ENCODE assay signal across 1 cellular context in the genomic region with DNA sequence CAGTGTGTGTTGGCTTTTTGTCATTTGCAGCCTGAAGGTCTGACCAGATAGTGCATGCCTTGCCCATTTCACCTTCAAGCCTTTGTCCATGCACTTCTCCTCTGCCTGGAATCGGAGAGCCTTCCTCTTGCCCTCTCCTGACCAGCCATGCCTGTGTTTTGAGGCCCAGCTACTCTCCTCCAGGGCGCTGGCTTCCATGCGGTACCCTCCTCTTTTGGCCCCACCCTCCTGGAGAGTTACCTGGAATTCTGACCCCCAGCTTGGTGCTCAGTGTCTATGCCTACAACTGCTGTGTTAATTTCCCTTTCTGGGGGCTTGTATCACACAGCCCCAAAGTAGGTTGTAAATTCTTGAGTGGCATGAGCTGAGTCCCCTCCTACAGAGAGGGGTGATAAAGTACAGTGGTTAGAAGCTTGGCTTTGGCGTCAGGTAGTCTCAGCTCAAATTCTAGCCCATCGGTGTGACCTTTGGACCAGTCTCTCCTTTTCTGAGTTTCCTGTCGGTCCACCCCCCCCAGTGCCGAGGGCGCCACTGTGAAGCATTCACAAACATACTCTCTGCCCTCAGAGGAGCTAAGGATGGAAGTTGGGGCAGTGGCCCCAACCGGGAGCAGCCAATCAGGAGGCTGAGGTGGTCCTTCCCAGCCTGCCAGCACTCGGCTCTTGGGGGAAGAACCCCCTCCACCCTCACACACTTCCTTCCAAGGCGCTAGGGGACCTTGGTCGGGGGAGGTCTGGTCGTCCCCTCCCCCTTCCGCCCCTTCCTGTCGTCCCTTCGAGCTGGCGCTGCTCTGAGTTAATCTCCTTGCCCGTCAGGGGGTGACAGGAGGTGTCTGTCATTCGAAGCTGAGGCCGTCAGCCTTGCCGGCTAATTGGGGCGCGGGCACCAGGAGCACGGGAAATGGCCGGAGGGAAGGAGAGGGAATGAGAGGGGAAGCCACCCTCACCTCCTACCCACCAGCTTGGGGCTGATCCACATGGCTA.
TF ChIP-seq lines count a peak whose summit lies in the region.

No MANE protein-coding gene starts in this region.

TF ChIP-seq in K562, 482 proteins besides CTCF, POLR2A, EP300 and RAD21 (continued from another document):
- TF ChIP-seq, protein P1, sequence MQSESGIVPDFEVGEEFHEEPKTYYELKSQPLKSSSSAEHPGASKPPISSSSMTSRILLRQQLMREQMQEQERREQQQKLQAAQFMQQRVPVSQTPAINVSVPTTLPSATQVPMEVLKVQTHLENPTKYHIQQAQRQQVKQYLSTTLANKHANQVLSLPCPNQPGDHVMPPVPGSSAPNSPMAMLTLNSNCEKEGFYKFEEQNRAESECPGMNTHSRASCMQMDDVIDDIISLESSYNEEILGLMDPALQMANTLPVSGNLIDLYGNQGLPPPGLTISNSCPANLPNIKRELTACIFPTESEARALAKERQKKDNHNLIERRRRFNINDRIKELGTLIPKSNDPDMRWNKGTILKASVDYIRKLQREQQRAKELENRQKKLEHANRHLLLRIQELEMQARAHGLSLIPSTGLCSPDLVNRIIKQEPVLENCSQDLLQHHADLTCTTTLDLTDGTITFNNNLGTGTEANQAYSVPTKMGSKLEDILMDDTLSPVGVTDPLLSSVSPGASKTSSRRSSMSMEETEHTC (IDR thresholded peaks at IDR 0.05) = no peak
- TF ChIP-seq ZKSCAN1 (IDR thresholded peaks at IDR 0.05; ENCODE audit: low read depth, low read length) (no peak), GATAD2A (IDR thresholded peaks at IDR 0.05) (no peak)
- TF ChIP-seq, protein P2, sequence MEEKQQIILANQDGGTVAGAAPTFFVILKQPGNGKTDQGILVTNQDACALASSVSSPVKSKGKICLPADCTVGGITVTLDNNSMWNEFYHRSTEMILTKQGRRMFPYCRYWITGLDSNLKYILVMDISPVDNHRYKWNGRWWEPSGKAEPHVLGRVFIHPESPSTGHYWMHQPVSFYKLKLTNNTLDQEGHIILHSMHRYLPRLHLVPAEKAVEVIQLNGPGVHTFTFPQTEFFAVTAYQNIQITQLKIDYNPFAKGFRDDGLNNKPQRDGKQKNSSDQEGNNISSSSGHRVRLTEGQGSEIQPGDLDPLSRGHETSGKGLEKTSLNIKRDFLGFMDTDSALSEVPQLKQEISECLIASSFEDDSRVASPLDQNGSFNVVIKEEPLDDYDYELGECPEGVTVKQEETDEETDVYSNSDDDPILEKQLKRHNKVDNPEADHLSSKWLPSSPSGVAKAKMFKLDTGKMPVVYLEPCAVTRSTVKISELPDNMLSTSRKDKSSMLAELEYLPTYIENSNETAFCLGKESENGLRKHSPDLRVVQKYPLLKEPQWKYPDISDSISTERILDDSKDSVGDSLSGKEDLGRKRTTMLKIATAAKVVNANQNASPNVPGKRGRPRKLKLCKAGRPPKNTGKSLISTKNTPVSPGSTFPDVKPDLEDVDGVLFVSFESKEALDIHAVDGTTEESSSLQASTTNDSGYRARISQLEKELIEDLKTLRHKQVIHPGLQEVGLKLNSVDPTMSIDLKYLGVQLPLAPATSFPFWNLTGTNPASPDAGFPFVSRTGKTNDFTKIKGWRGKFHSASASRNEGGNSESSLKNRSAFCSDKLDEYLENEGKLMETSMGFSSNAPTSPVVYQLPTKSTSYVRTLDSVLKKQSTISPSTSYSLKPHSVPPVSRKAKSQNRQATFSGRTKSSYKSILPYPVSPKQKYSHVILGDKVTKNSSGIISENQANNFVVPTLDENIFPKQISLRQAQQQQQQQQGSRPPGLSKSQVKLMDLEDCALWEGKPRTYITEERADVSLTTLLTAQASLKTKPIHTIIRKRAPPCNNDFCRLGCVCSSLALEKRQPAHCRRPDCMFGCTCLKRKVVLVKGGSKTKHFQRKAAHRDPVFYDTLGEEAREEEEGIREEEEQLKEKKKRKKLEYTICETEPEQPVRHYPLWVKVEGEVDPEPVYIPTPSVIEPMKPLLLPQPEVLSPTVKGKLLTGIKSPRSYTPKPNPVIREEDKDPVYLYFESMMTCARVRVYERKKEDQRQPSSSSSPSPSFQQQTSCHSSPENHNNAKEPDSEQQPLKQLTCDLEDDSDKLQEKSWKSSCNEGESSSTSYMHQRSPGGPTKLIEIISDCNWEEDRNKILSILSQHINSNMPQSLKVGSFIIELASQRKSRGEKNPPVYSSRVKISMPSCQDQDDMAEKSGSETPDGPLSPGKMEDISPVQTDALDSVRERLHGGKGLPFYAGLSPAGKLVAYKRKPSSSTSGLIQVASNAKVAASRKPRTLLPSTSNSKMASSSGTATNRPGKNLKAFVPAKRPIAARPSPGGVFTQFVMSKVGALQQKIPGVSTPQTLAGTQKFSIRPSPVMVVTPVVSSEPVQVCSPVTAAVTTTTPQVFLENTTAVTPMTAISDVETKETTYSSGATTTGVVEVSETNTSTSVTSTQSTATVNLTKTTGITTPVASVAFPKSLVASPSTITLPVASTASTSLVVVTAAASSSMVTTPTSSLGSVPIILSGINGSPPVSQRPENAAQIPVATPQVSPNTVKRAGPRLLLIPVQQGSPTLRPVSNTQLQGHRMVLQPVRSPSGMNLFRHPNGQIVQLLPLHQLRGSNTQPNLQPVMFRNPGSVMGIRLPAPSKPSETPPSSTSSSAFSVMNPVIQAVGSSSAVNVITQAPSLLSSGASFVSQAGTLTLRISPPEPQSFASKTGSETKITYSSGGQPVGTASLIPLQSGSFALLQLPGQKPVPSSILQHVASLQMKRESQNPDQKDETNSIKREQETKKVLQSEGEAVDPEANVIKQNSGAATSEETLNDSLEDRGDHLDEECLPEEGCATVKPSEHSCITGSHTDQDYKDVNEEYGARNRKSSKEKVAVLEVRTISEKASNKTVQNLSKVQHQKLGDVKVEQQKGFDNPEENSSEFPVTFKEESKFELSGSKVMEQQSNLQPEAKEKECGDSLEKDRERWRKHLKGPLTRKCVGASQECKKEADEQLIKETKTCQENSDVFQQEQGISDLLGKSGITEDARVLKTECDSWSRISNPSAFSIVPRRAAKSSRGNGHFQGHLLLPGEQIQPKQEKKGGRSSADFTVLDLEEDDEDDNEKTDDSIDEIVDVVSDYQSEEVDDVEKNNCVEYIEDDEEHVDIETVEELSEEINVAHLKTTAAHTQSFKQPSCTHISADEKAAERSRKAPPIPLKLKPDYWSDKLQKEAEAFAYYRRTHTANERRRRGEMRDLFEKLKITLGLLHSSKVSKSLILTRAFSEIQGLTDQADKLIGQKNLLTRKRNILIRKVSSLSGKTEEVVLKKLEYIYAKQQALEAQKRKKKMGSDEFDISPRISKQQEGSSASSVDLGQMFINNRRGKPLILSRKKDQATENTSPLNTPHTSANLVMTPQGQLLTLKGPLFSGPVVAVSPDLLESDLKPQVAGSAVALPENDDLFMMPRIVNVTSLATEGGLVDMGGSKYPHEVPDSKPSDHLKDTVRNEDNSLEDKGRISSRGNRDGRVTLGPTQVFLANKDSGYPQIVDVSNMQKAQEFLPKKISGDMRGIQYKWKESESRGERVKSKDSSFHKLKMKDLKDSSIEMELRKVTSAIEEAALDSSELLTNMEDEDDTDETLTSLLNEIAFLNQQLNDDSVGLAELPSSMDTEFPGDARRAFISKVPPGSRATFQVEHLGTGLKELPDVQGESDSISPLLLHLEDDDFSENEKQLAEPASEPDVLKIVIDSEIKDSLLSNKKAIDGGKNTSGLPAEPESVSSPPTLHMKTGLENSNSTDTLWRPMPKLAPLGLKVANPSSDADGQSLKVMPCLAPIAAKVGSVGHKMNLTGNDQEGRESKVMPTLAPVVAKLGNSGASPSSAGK (IDR thresholded peaks at IDR 0.05) = peak; percentile 63; the same call in 1 of the 2 replicates
